Comparison of ENCODE assay signal across 5 cellular contexts in genomic region chr6:83450015-83450414, GRCh38. TPM values are rescaled to one million over a fixed set of nuclear protein-coding genes. Genes with fewer than 3 reads are reported as not detected.
"Had no signal": no experiment of that assay in that cellular context is flagged by ENCODE, and none has a peak within 500 bp of the region (broad histone marks: within the 10 kb centered on the region; RNA-seq: fewer than 3 reads in every experiment).

No MANE protein-coding gene starts in this region.

RNA-seq across cellular contexts. Expression of gene ME1, which starts 19.2 kb away (rescaled TPM):
- total RNA-seq: activated naive CD4-positive, alpha-beta T cell treated with anti-CD3 and anti-CD28 coated beads for 36 hours; activated naive CD4-positive, alpha-beta T cell treated with anti-CD3 and anti-CD28 coated beads, Interleukin-2, amount 50 U/mL, for 72 hours; activated naive CD8-positive, alpha-beta T cell treated with anti-CD3 and anti-CD28 coated beads for 36 hours; activated T-helper 1 cell treated with anti-CD3 and anti-CD28 coated beads, Interleukin-12 subunit alpha, Interleukin-12 subunit beta, Interleukin-2, Interleukin-4 antibody, amounts not matched to agents 30 ng/mL and 10 ng/mL and 1 ng/mL, durations not matched to agents 14 hours and 24 hours and 36 hours; activated T-helper 2 cell treated with anti-CD3 and anti-CD28 coated beads, Interferon-gamma antibody, Interleukin-2, Interleukin-4, amounts not matched to agents 10 μg/mL and 5 μg/mL and 100 μg/mL, durations not matched to agents 14 hours and 24 hours and 36 hours had no signal
